In the genomic region with DNA sequence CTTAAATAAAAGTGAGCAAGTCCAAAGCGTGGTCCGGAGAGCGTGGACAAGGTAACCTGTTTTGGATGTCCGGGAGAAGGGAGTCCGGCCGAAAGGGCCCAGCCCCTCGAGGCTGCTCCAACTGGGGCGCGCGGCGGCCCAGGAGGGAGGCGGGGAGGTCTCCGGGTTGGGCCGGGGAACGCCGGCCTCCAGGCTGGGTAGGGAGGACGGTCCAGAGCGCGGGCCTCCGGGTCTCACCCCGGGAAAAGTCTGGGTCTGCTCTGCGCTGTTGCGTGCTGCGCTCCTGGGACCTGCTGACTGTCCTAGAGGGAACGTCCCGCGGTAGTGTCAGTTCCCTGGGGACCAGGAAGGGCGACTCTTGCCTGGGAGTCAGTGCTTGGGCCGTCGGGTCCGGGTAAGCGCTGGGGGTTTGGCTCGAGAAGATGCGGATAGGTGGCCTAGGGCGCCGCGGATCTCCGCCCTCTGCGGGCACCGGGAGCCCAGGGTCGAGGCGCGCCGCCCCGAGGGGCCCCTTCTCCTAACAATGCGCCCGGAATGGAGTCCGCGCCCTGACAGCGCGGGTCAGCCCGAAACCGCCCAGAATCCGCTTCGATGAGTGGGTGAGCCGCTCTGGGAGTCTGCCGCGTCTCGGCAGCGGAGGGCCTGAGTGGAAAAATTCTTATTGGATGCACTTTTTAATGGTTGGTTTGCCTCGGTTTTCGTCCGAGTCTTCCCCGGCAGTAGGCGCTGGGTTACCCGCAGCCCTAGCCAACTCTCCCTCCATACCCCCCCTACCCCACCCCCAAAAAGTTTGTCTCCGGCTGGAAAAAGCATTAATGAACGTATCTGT, we compare ENCODE assay signal across 1 cellular context.
TF ChIP-seq lines count a peak whose summit lies in the region.

No MANE protein-coding gene starts in this region.

TF ChIP-seq in HEK293, 187 proteins besides CTCF, POLR2A, EP300 and RAD21 (continued from another document):
- TF ChIP-seq, protein P1, sequence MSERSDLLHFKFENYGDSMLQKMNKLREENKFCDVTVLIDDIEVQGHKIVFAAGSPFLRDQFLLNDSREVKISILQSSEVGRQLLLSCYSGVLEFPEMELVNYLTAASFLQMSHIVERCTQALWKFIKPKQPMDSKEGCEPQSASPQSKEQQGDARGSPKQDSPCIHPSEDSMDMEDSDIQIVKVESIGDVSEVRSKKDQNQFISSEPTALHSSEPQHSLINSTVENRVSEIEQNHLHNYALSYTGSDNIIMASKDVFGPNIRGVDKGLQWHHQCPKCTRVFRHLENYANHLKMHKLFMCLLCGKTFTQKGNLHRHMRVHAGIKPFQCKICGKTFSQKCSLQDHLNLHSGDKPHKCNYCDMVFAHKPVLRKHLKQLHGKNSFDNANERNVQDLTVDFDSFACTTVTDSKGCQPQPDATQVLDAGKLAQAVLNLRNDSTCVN (tag by site-specific recombination; optimal IDR thresholded peaks at IDR 0.05): peak; percentile 51
